In the genomic region with DNA sequence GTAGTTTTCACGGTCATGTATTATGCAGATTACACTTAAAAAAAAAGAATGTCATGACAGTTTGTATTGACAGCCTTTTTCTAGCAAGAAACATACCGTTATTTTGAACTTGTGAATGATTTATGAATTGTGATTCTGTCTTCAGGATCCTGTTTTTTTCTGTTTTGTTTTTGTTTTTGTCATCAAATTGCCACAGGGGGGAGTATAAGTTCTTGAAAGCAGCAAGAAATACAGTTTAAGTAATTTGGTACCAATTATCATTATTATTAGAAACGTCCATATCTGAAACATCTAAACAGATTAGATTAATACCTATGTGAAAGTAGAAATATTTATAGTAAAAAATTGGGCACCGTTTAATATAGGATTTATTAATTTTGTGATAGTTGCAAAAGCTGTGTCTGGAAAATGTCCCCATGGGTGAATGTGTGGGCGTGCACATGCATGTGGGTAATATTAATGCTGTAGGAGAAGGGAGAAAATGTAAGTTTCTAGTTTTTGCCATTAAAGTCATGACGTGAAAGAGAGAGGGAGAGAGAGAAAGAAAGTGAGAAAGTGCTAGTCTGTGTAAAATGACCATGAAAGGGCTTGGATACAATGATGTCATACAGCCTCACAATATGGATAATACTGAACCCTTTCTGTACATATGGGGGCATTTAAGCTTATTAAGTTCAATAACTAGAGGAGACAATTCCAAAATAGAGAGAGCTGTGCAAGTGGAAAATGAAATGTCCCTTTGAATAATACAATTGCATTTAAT, we compare ENCODE assay signal across 13 cellular contexts. TPM values are rescaled to one million over a fixed set of nuclear protein-coding genes. Genes with fewer than 3 reads are reported as not detected.
DNase-seq lines count a peak whose midpoint lies in the region; ATAC-seq, FAIRE-seq and TF ChIP-seq lines count a peak whose summit lies in the region.
"Had no signal": no experiment of that assay in that cellular context is flagged by ENCODE, and none has a peak within 500 bp of the region (broad histone marks: within the 10 kb centered on the region; RNA-seq: fewer than 3 reads in every experiment).

No MANE protein-coding gene starts in this region.

- TF ChIP-seq CTCF in endothelial cell (IDR thresholded peaks at IDR 0.05; ENCODE audit: unreplicated experiment): peak; percentile 21
- peak; percentile 56 for TF ChIP-seq CTCF in osteocyte (IDR thresholded peaks at IDR 0.05)

- DNase-seq in NAMALWA (ENCODE audit: low spot score) (peak; percentile 46), endothelial cell (ENCODE audit: low spot score) (no peak), osteocyte (ENCODE audit: extremely low spot score, unreplicated experiment) (no peak), NCI-H2227 (lab: John Stamatoyannopoulos, UW; ENCODE audit: unreplicated experiment) (no peak)
- DNase-seq in stimulated activated naive B cell treated with anti-CD40 and anti-IgM and Interleukin-4, amounts not matched to agents 10 μg/mL and 1 μg/mL and 100 μg/mL, for 72 hours: no peak
- no peak for DNase-seq in effector memory CD8-positive, alpha-beta T cell
- DNase-seq: cortex of kidney, Karpas-422, NCI-H446 treated with DMSO at 0.1 percent for 48 hours, SJCRH30 had no signal

- H3K36me3 Mint-ChIP-seq in endothelial cell (ENCODE audit: low read depth, unreplicated experiment) (no peaks in the 10 kb centered on the region), osteocyte (ENCODE audit: unreplicated experiment) (peaks cover 2% of the 10 kb centered on the region)
- no peaks in the 10 kb centered on the region for H3K36me3 Mint-ChIP-seq in stimulated activated naive B cell treated with anti-CD40 and anti-IgM and Interleukin-4, amounts not matched to agents 10 μg/mL and 1 μg/mL and 100 μg/mL, for 72 hours
- H3K36me3 Mint-ChIP-seq in effector memory CD8-positive, alpha-beta T cell (ENCODE audit: insufficient read depth): no peaks in the 10 kb centered on the region
- H3K36me3 Mint-ChIP-seq: activated naive CD8-positive, alpha-beta T cell had no signal

- H3K27ac Mint-ChIP-seq in endothelial cell (ENCODE audit: unreplicated experiment): no peak overlapping the region
- H3K27ac Mint-ChIP-seq in osteocyte (ENCODE audit: unreplicated experiment): no peak overlapping the region
- no peak overlapping the region for H3K27ac Mint-ChIP-seq in stimulated activated naive B cell treated with anti-CD40 and anti-IgM and Interleukin-4, amounts not matched to agents 10 μg/mL and 1 μg/mL and 100 μg/mL, for 72 hours
- no peak overlapping the region for H3K27ac Mint-ChIP-seq in effector memory CD8-positive, alpha-beta T cell
- H3K27ac Mint-ChIP-seq: activated naive CD8-positive, alpha-beta T cell had no signal

- H3K4me3 Mint-ChIP-seq in endothelial cell (ENCODE audit: unreplicated experiment) (no peak overlapping the region), osteocyte (ENCODE audit: unreplicated experiment) (no peak overlapping the region)
- no peak overlapping the region for H3K4me3 Mint-ChIP-seq in stimulated activated naive B cell treated with anti-CD40 and anti-IgM and Interleukin-4, amounts not matched to agents 10 μg/mL and 1 μg/mL and 100 μg/mL, for 72 hours
- H3K4me3 Mint-ChIP-seq in effector memory CD8-positive, alpha-beta T cell: no peak overlapping the region
- H3K4me3 Mint-ChIP-seq: activated naive CD8-positive, alpha-beta T cell had no signal

- H3K4me1 Mint-ChIP-seq in endothelial cell (ENCODE audit: unreplicated experiment): no peaks in the 10 kb centered on the region
- peaks cover 3% of the 10 kb centered on the region for H3K4me1 Mint-ChIP-seq in osteocyte (ENCODE audit: unreplicated experiment)
- no peaks in the 10 kb centered on the region for H3K4me1 Mint-ChIP-seq in stimulated activated naive B cell treated with anti-CD40 and anti-IgM and Interleukin-4, amounts not matched to agents 10 μg/mL and 1 μg/mL and 100 μg/mL, for 72 hours
- no peaks in the 10 kb centered on the region for H3K4me1 Mint-ChIP-seq in effector memory CD8-positive, alpha-beta T cell (ENCODE audit: low read depth in 2 of 2)

- H3K27me3 Mint-ChIP-seq in endothelial cell (ENCODE audit: unreplicated experiment) (no peaks in the 10 kb centered on the region), osteocyte (ENCODE audit: unreplicated experiment) (no peaks in the 10 kb centered on the region)
- H3K27me3 Mint-ChIP-seq in stimulated activated naive B cell treated with anti-CD40 and anti-IgM and Interleukin-4, amounts not matched to agents 10 μg/mL and 1 μg/mL and 100 μg/mL, for 72 hours: peaks cover 0 to under 1% of the 10 kb centered on the region in 2 donors
- peaks cover 2 to 4% of the 10 kb centered on the region in 2 donors for H3K27me3 Mint-ChIP-seq in effector memory CD8-positive, alpha-beta T cell
- H3K27me3 Mint-ChIP-seq: activated naive CD8-positive, alpha-beta T cell had no signal

- no peaks in the 10 kb centered on the region for H3K9me3 Mint-ChIP-seq in endothelial cell (ENCODE audit: unreplicated experiment)
- H3K9me3 Mint-ChIP-seq in osteocyte (ENCODE audit: unreplicated experiment): no peaks in the 10 kb centered on the region
- H3K9me3 Mint-ChIP-seq in stimulated activated naive B cell treated with anti-CD40 and anti-IgM and Interleukin-4, amounts not matched to agents 10 μg/mL and 1 μg/mL and 100 μg/mL, for 72 hours: no peaks in the 10 kb centered on the region
- H3K9me3 Mint-ChIP-seq in effector memory CD8-positive, alpha-beta T cell: no peaks in the 10 kb centered on the region

- ATAC-seq in stimulated activated naive B cell treated with anti-CD40 and anti-IgM and Interleukin-4, amounts not matched to agents 10 μg/mL and 1 μg/mL and 100 μg/mL, for 72 hours (replicated peaks): no peak
- no peak for ATAC-seq in effector memory CD8-positive, alpha-beta T cell (replicated peaks)
- ATAC-seq in GM18519 (IDR thresholded peaks at IDR 0.05; ENCODE audit: low FRiP score, unreplicated experiment): no peak

- peak; percentile 84 for FAIRE-seq in G401.6 (lab: Jason Lieb, UNC)

RNA-seq across cellular contexts. Expression of gene CCN2, which starts 9.4 kb away (rescaled TPM):
- total RNA-seq in endothelial cell (ENCODE audit: unreplicated experiment): 12.0 TPM
- total RNA-seq in osteocyte: 635 and 878 TPM in 2 replicates

Comparison
In these comparisons a context has a peak if more than half of its experiments do, and no peak if none do; other contexts are left out.
1. RNA of gene CCN2, which starts 9.4 kb away (total RNA-seq): 635 to 878 TPM in osteocyte; 12.0 TPM in endothelial cell (single experiment); every median in the first group is over 10 times any median in the second.